In genomic region chr16:35692824-35693223, GRCh38 we compare ENCODE assay signal across 19 cellular contexts.
DNase-seq lines count a peak whose midpoint lies in the region; ATAC-seq and TF ChIP-seq lines count a peak whose summit lies in the region.
"Had no signal": no experiment of that assay in that cellular context is flagged by ENCODE, and none has a peak within 500 bp of the region (broad histone marks: within the 10 kb centered on the region; RNA-seq: fewer than 3 reads in every experiment).

No MANE protein-coding gene starts in this region.

- H3K4me3 Mint-ChIP-seq in activated T-cell treated with anti-CD3 and anti-CD28 coated beads, Interleukin-2, amount 50 U/mL, for 72 hours: no peak overlapping the region
- H3K4me3 Mint-ChIP-seq: B cell; CD4-positive, alpha-beta T cell; CD8-positive, alpha-beta T cell had no signal

- no peak overlapping the region for H3K4me2 ChIP-seq in osteoblast (ENCODE audit: insufficient read depth, low read length)
- H3K4me2 ChIP-seq: A549; BLaER1 treated with 17β-estradiol and CSF1 and Interleukin-3, amounts not matched to agents 10 nM and 100 nM had no signal

- peak; percentile 1 for DNase-seq in activated CD8-positive, alpha-beta memory T cell treated with anti-CD3 and anti-CD28 coated beads for 24 hours
- no peak for DNase-seq in activated CD8-positive, alpha-beta memory T cell treated with anti-CD3 and anti-CD28 coated beads, Interleukin-2, amount 50 U/mL, for 4 hours
- peak; percentile 8 for DNase-seq in left lobe of liver (ENCODE audit: low spot score)
- DNase-seq in osteoblast (ENCODE audit: insufficient read length, low spot score, missing footprints): peak; percentile 30
- no peak for DNase-seq in activated T-cell treated with anti-CD3 and anti-CD28 coated beads for 4 hours
- DNase-seq in activated T-cell treated with anti-CD3 and anti-CD28 coated beads, Interleukin-2, amount 50 U/mL, for 72 hours: no peak
- DNase-seq: AML-193; Caco-2; Calu3; CD4-positive, alpha-beta T cell; CD8-positive, alpha-beta T cell; DMS79 treated with DMSO at 0.1 percent for 48 hours; GF-D8 had no signal

- H3K4me1 Mint-ChIP-seq in activated T-cell treated with anti-CD3 and anti-CD28 coated beads, Interleukin-2, amount 50 U/mL, for 72 hours (ENCODE audit: low read depth): no peaks in the 10 kb centered on the region
- H3K4me1 Mint-ChIP-seq: B cell had no signal

- no peaks in the 10 kb centered on the region for H3K27me3 ChIP-seq in osteoblast (ENCODE audit: insufficient read depth, low read length)
- H3K27me3 ChIP-seq: BLaER1 treated with 17β-estradiol and CSF1 and Interleukin-3, amounts not matched to agents 10 nM and 100 nM had no signal

- H3K4me3 ChIP-seq in osteoblast (ENCODE audit: insufficient read depth, low read length): no peak overlapping the region
- H3K4me3 ChIP-seq: A549; BLaER1 treated with 17β-estradiol and CSF1 and Interleukin-3, amounts not matched to agents 10 nM and 100 nM had no signal

- H3K36me3 Mint-ChIP-seq in activated T-cell treated with anti-CD3 and anti-CD28 coated beads, Interleukin-2, amount 50 U/mL, for 72 hours (ENCODE audit: insufficient read depth in 2 of 2): peaks cover 5 to 9% of the 10 kb centered on the region in 2 donors
- H3K36me3 Mint-ChIP-seq: CD8-positive, alpha-beta T cell had no signal

- H2AFZ ChIP-seq in osteoblast (ENCODE audit: low read length): no peak overlapping the region

- no peak overlapping the region for H3K27ac Mint-ChIP-seq in activated T-cell treated with anti-CD3 and anti-CD28 coated beads, Interleukin-2, amount 50 U/mL, for 72 hours
- H3K27ac Mint-ChIP-seq: B cell; CD4-positive, alpha-beta T cell; CD8-positive, alpha-beta T cell had no signal

- H3K27ac ChIP-seq in osteoblast (ENCODE audit: low read depth, low read length): no peak overlapping the region
- H3K27ac ChIP-seq: 22Rv1; A549; BLaER1 treated with 17β-estradiol and CSF1 and Interleukin-3, amounts not matched to agents 10 nM and 100 nM; C4-2B had no signal

- no peaks in the 10 kb centered on the region for H4K20me1 ChIP-seq in osteoblast (ENCODE audit: insufficient read depth, low read length)
- H4K20me1 ChIP-seq: BLaER1 treated with 17β-estradiol and CSF1 and Interleukin-3, amounts not matched to agents 10 nM and 100 nM had no signal

- no peaks in the 10 kb centered on the region for H3K9me3 ChIP-seq in osteoblast (ENCODE audit: low read depth, low read length)
- H3K9me3 ChIP-seq: A549, Caco-2 had no signal

- ATAC-seq in left lobe of liver (no peak), GM18873 (IDR thresholded peaks at IDR 0.05; ENCODE audit: low FRiP score, unreplicated experiment) (no peak)
- ATAC-seq in activated T-cell treated with anti-CD3 and anti-CD28 coated beads, Interleukin-2, amount 50 U/mL, for 72 hours (replicated peaks in 1 of 2): no peak
- ATAC-seq: A549; CD8-positive, alpha-beta T cell had no signal

- H3K79me2 ChIP-seq in osteoblast (ENCODE audit: insufficient read depth, low read length): no peaks in the 10 kb centered on the region

- TF ChIP-seq CTCF in osteoblast (IDR thresholded peaks at IDR 0.05; ENCODE audit: extremely low read depth, low read depth, low read length): no peak

- no peaks in the 10 kb centered on the region for H3K36me3 ChIP-seq in osteoblast (ENCODE audit: insufficient read depth, low read length)
- H3K36me3 ChIP-seq: BLaER1 treated with 17β-estradiol and CSF1 and Interleukin-3, amounts not matched to agents 10 nM and 100 nM had no signal

- H3K27me3 Mint-ChIP-seq in activated T-cell treated with anti-CD3 and anti-CD28 coated beads, Interleukin-2, amount 50 U/mL, for 72 hours (ENCODE audit: low read depth): no peaks in the 10 kb centered on the region
- H3K27me3 Mint-ChIP-seq: B cell; CD4-positive, alpha-beta T cell had no signal

- H3K4me1 ChIP-seq in osteoblast (ENCODE audit: insufficient read depth, low read length): no peaks in the 10 kb centered on the region
- H3K4me1 ChIP-seq: A549, Caco-2 had no signal

- H3K9me3 Mint-ChIP-seq in activated T-cell treated with anti-CD3 and anti-CD28 coated beads, Interleukin-2, amount 50 U/mL, for 72 hours: peaks cover 13 to 18% of the 10 kb centered on the region in 2 donors

Comparison
In these comparisons a context has a peak if more than half of its experiments do, and no peak if none do; other contexts are left out.
1. DNase-seq: peak in activated CD8-positive, alpha-beta memory T cell treated with anti-CD3 and anti-CD28 coated beads for 24 hours (single experiment), left lobe of liver (single experiment) and osteoblast (single experiment); none in activated CD8-positive, alpha-beta memory T cell treated with anti-CD3 and anti-CD28 coated beads, Interleukin-2, amount 50 U/mL, for 4 hours (single experiment), activated T-cell treated with anti-CD3 and anti-CD28 coated beads for 4 hours (single experiment) and activated T-cell treated with anti-CD3 and anti-CD28 coated beads, Interleukin-2, amount 50 U/mL, for 72 hours (0 of 2).